ENCODE assay signal across 12 cellular contexts in the genomic region with DNA sequence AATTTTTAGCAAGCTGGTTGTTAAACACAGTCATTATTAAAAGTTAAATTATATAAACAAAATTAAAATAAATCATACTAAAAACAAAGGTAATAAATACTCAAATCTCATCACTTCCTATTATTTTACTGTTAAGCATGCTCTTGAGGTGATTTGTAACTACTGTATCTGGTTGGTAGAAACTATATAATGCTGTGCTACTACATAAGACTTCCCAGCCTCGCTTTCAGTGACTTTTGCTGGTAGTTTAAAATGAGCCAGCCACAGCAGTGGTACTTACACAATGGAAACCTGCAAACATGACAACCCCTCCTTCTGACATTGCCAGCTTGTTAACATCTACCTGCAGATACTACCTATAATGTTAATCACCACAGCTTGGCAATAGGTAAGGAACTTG.
DNase-seq lines count a peak whose midpoint lies in the region; ATAC-seq and TF ChIP-seq lines count a peak whose summit lies in the region.
"Had no signal": no experiment of that assay in that cellular context is flagged by ENCODE, and none has a peak within 500 bp of the region (broad histone marks: within the 10 kb centered on the region; RNA-seq: fewer than 3 reads in every experiment).

No MANE protein-coding gene starts in this region.

- H3K36me3 ChIP-seq in prostate gland = no peaks in the 10 kb centered on the region
- H3K36me3 ChIP-seq: Peyer's patch had no signal

- TF ChIP-seq CTCF in prostate gland (IDR thresholded peaks at IDR 0.05) = no peak

- H3K27ac Mint-ChIP-seq in memory B cell = peak overlapping the region; percentile 75

- ATAC-seq in GM18873 (IDR thresholded peaks at IDR 0.05; ENCODE audit: low FRiP score, unreplicated experiment) (peak; percentile 43), GM21737 (IDR thresholded peaks at IDR 0.05; ENCODE audit: unreplicated experiment) (peak; percentile 49), HG03457 (IDR thresholded peaks at IDR 0.05; ENCODE audit: unreplicated experiment) (peak; percentile 41), memory B cell (ENCODE audit: low read depth) (no peak)
- ATAC-seq: left cardiac atrium had no signal

- intact Hi-C loops in prostate gland (cut with DNase I) = no loop called here

- DNase-seq in memory B cell (ENCODE audit: low spot score in 2 of 2) (no peak), prostate gland (ENCODE audit: low spot score) (no peak), germinal center (ENCODE audit: low spot score) (no peak), middle frontal gyrus (ENCODE audit: extremely low spot score, low spot score) (no peak), NCI-H526 treated with DMSO at 0.1 percent for 48 hours (lab: John Stamatoyannopoulos, UW) (no peak)
- DNase-seq: activated CD8-positive, alpha-beta memory T cell treated with anti-CD3 and anti-CD28 coated beads for 24 hours; IMR-90; left cardiac atrium; Peyer's patch had no signal

- H3K4me1 Mint-ChIP-seq in memory B cell = peaks cover 20% of the 10 kb centered on the region

- no peaks in the 10 kb centered on the region for H3K9me3 ChIP-seq in prostate gland
- H3K9me3 ChIP-seq: Peyer's patch had no signal

- no peaks in the 10 kb centered on the region for H3K4me1 ChIP-seq in prostate gland (replicated peaks)

- no peaks in the 10 kb centered on the region for H3K9me3 Mint-ChIP-seq in memory B cell

- H3K4me3 Mint-ChIP-seq in memory B cell = no peak overlapping the region

- H3K27me3 ChIP-seq in prostate gland (replicated peaks; ENCODE audit: insufficient read depth) = no peaks in the 10 kb centered on the region
- H3K27me3 ChIP-seq: Peyer's patch had no signal

- H3K27me3 Mint-ChIP-seq in memory B cell = no peaks in the 10 kb centered on the region

- H3K4me3 ChIP-seq in prostate gland = no peak overlapping the region
- H3K4me3 ChIP-seq: Peyer's patch had no signal

- TF ChIP-seq POLR2A in prostate gland (IDR thresholded peaks at IDR 0.05) = no peak

- 86% methylated on average over 1 of the region's 1 CpG for WGBS in prostate gland

- H3K36me3 Mint-ChIP-seq in memory B cell = peaks cover 23% of the 10 kb centered on the region

- no peak overlapping the region for H3K27ac ChIP-seq in prostate gland
